8 cellular contexts compared by ENCODE assay signal in genomic region chr22:29031236-29031982, GRCh38. TPM values are rescaled to one million over a fixed set of nuclear protein-coding genes. Genes with fewer than 3 reads are reported as not detected.
DNase-seq lines count a peak whose midpoint lies in the region; ATAC-seq, FAIRE-seq and TF ChIP-seq lines count a peak whose summit lies in the region.

No MANE protein-coding gene starts in this region.

- POLR2A ChIA-PET in A549 (lab: Yijun Ruan, JAX), result interaction anchor here (0.6 to 1.6 kb wide), 7 partner anchors 9 to 148 kb away, joined by 3 to 10 read pairs (median 4); partner anchors contain the start of gene ZNRF3
- POLR2A ChIA-PET in CD4-positive, alpha-beta T cell (lab: Charles Lee), result no interaction called here

- FAIRE-seq in A549 (lab: Jason Lieb, UNC), result no peak

- peak in 1 of 2 experiments; percentile 12; a peak in 1 of 5 replicates for TF ChIP-seq RAD21 in A549 (conservative IDR thresholded peaks at IDR 0.05 in 1 of 2, IDR thresholded peaks at IDR 0.05 in 1 of 2)

- DNase-seq in A549 (ENCODE audit: low read depth in 1 of 2, low spot score in 1 of 2) (peak; percentile 64 to 91), caudate nucleus (lab: John Stamatoyannopoulos, UW) (peak in 8 of 61 donors; percentile 18 to 56 (median 26)), kidney glomerular epithelial cell (lab: John Stamatoyannopoulos, UW) (peak; percentile 96), OCI-M2 (lab: John Stamatoyannopoulos, UW; ENCODE audit: unreplicated experiment) (no peak)
- peak in 1 of 2 donors; percentile 13 for DNase-seq in stimulated activated naive CD8-positive, alpha-beta T cell treated with anti-CD3 and anti-CD28 coated beads, Interleukin-15, amount 100 ng/mL, for 72 hours
- DNase-seq in CD4-positive, alpha-beta T cell, result no peak

- ATAC-seq in A549, result peak; percentile 87 to 90
- peak; percentile 78 for ATAC-seq in stimulated activated naive CD8-positive, alpha-beta T cell treated with anti-CD3 and anti-CD28 coated beads, Interleukin-15, amount 100 ng/mL, for 72 hours
- no peak for ATAC-seq in GM18867 (IDR thresholded peaks at IDR 0.05; ENCODE audit: unreplicated experiment)
- no peak for ATAC-seq in CD4-positive, alpha-beta T cell (ENCODE audit: poor library complexity)

- peak overlapping the region in 3 of 4 donors; percentile 6 to 52 (median 48) for H3K4me3 Mint-ChIP-seq in IgD-negative memory B cell
- peak overlapping the region; percentile 75 to 79 for H3K4me3 Mint-ChIP-seq in stimulated activated naive CD8-positive, alpha-beta T cell treated with anti-CD3 and anti-CD28 coated beads, Interleukin-15, amount 100 ng/mL, for 72 hours
- no peak overlapping the region for H3K4me3 Mint-ChIP-seq in CD4-positive, alpha-beta T cell

- H3K4me3 ChIP-seq in A549, result peak overlapping the region; percentile 41

- TF ChIP-seq POLR2A in A549 (IDR thresholded peaks at IDR 0.05; ENCODE audit: low read length), result no peak

- peaks cover 32% of the 10 kb centered on the region for H3K27me3 ChIP-seq in CD4-positive, alpha-beta T cell (ENCODE audit: control insufficient read depth, insufficient read depth, low read length)

- H3K27ac ChIP-seq in A549, result peak overlapping the region; percentile 97 to 100
- H3K27ac ChIP-seq in caudate nucleus (ENCODE audit: low read depth, low read length), result peak overlapping the region; percentile 77
- H3K27ac ChIP-seq in CD4-positive, alpha-beta T cell (ENCODE audit: low read depth, low read length), result no peak overlapping the region

- H3K27ac Mint-ChIP-seq in IgD-negative memory B cell, result no peak overlapping the region
- peak overlapping the region in 1 of 2 donors; percentile 49 for H3K27ac Mint-ChIP-seq in stimulated activated naive CD8-positive, alpha-beta T cell treated with anti-CD3 and anti-CD28 coated beads, Interleukin-15, amount 100 ng/mL, for 72 hours
- no peak overlapping the region for H3K27ac Mint-ChIP-seq in CD4-positive, alpha-beta T cell

- peaks cover 0 to 7% (median 1%) of the 10 kb centered on the region in 3 donors for H3K4me1 Mint-ChIP-seq in IgD-negative memory B cell
- peaks cover 20% of the 10 kb centered on the region for H3K4me1 Mint-ChIP-seq in stimulated activated naive CD8-positive, alpha-beta T cell treated with anti-CD3 and anti-CD28 coated beads, Interleukin-15, amount 100 ng/mL, for 72 hours
- H3K4me1 Mint-ChIP-seq in CD4-positive, alpha-beta T cell (ENCODE audit: low read depth), result peaks cover 14% of the 10 kb centered on the region

- no peak for TF ChIP-seq CTCF in A549 (IDR thresholded peaks at IDR 0.05)
- TF ChIP-seq CTCF in CD4-positive, alpha-beta T cell (IDR thresholded peaks at IDR 0.05), result no peak

- H3K27me3 Mint-ChIP-seq in IgD-negative memory B cell, result peaks cover 23% of the 10 kb centered on the region
- H3K27me3 Mint-ChIP-seq in stimulated activated naive CD8-positive, alpha-beta T cell treated with anti-CD3 and anti-CD28 coated beads, Interleukin-15, amount 100 ng/mL, for 72 hours, result peaks cover 76% of the 10 kb centered on the region
- peaks cover 61% of the 10 kb centered on the region for H3K27me3 Mint-ChIP-seq in CD4-positive, alpha-beta T cell

- H3K9me3 ChIP-seq in A549, result no peaks in the 10 kb centered on the region
- H3K9me3 ChIP-seq in CD4-positive, alpha-beta T cell (ENCODE audit: control insufficient read depth, low read length), result no peaks in the 10 kb centered on the region

- H3K9me3 Mint-ChIP-seq in IgD-negative memory B cell, result no peaks in the 10 kb centered on the region
- H3K9me3 Mint-ChIP-seq in stimulated activated naive CD8-positive, alpha-beta T cell treated with anti-CD3 and anti-CD28 coated beads, Interleukin-15, amount 100 ng/mL, for 72 hours, result no peaks in the 10 kb centered on the region
- H3K9me3 Mint-ChIP-seq in CD4-positive, alpha-beta T cell, result no peaks in the 10 kb centered on the region

- peaks cover 63% of the 10 kb centered on the region for H3K4me1 ChIP-seq in A549

- intact Hi-C loops in CD4-positive, alpha-beta T cell (cut with DNase I, micrococcal nuclease), result no loop called here

- CTCF ChIA-PET in A549 (lab: Yijun Ruan, JAX), result interaction anchor here (0.7 to 2.2 kb wide), 9 partner anchors 9 to 176 kb away, joined by 3 to 12 read pairs (median 3); no protein-coding TSS in a partner anchor
- CTCF ChIA-PET in CD4-positive, alpha-beta T cell (lab: Charles Lee), result no interaction called here

- H3K4me2 ChIP-seq in A549, result peak overlapping the region; percentile 96

- peaks cover 2% of the 10 kb centered on the region for H3K36me3 Mint-ChIP-seq in IgD-negative memory B cell
- no peaks in the 10 kb centered on the region for H3K36me3 Mint-ChIP-seq in CD4-positive, alpha-beta T cell (ENCODE audit: low read depth)

- 22% methylated on average over 17 of the region's 17 CpGs for WGBS in A549 (ENCODE audit: missing lambda C conversion rate)

- peak in 1 of 2 experiments; percentile 71; a peak in 2 of 5 replicates for TF ChIP-seq EP300 in A549 (IDR thresholded peaks at IDR 0.05)

TF ChIP-seq in A549, 52 proteins besides CTCF, POLR2A, EP300 and RAD21:
- TF ChIP-seq KDM5A (IDR thresholded peaks at IDR 0.05) (no peak), BCL3 (IDR thresholded peaks at IDR 0.05) (0 out of 3 replicates have a peak, but pooled peaks have one; percentile 39), FOSL2 (IDR thresholded peaks at IDR 0.05) (peak; percentile 52; the same call in 1 of the 2 replicates), FOSL2 (CRISPR knock-in tag; IDR thresholded peaks at IDR 0.05) (peak; percentile 92), E2F6 (IDR thresholded peaks at IDR 0.05; ENCODE audit: borderline replicate concordance, low read depth) (peak; percentile 67; the same call in 1 of the 2 replicates), HES2 (IDR thresholded peaks at IDR 0.05) (no peak), MYC (IDR thresholded peaks at IDR 0.05; ENCODE audit: borderline replicate concordance, low read length) (no peak), MAZ (IDR thresholded peaks at IDR 0.05; ENCODE audit: borderline replicate concordance, low read depth, low read length) (no peak), NFE2L2 (conservative IDR thresholded peaks at IDR 0.05; ENCODE audit: low read length) (peak; percentile 45; the same call in 1 of the 2 replicates), KDM1A (IDR thresholded peaks at IDR 0.05; ENCODE audit: low read depth) (no peak), MAFK (IDR thresholded peaks at IDR 0.05; ENCODE audit: partially characterized antibody) (peak; percentile 78), GATA3 (IDR thresholded peaks at IDR 0.05; ENCODE audit: borderline replicate concordance) (peak; percentile 41; the same call in 1 of the 2 replicates), JUN (IDR thresholded peaks at IDR 0.05) (peak in 1 of 2 experiments; percentile 59; a peak in 4 of 5 replicates), CEBPB (IDR thresholded peaks at IDR 0.05) (no peak), JUNB (IDR thresholded peaks at IDR 0.05) (peak; percentile 69), TP53 (CRISPR knock-in tag; IDR thresholded peaks at IDR 0.05) (no peak), MAX (IDR thresholded peaks at IDR 0.05) (peak; percentile 68)

RNA-seq across cellular contexts. Expression of gene C22orf31, which starts 30.2 kb away (rescaled TPM):
- not detected in 2 replicates for polyA plus RNA-seq in A549 (2011; rRNA removed)
- not detected in 2 replicates for polyA plus RNA-seq in A549 (2012; cell fraction: cytosol; rRNA removed)
- not detected in 2 replicates for polyA plus RNA-seq in A549 (2012; cell fraction: nucleus; rRNA removed)
- not detected in 3 replicates for polyA plus RNA-seq in A549 (2017; fragmentation: RNase III; extraction: RNeasy Plus Mini Kit Qiagen cat#74134 plus additional on column Dnase treatment)
- not detected in 2 replicates for polyA minus RNA-seq in A549 (2011; rRNA and poly(A)+ RNA removed)
- not detected for polyA plus RNA-seq in IgD-negative memory B cell
- total RNA-seq in CD4-positive, alpha-beta T cell, result not detected

RNA-seq across cellular contexts. Expression of gene KREMEN1, which starts 41.4 kb away (rescaled TPM):
- polyA plus RNA-seq in A549 (2011; rRNA removed) (1.7 and 2.4 TPM in 2 replicates), A549 (2017; fragmentation: RNase III; extraction: RNeasy Plus Mini Kit Qiagen cat#74134 plus additional on column Dnase treatment) (2.5 to 2.7 TPM (median 2.7 TPM) in 3 replicates), IgD-negative memory B cell (not detected)
- polyA plus RNA-seq in A549 (2012; cell fraction: cytosol; rRNA removed), result 1.5 and 2.4 TPM in 2 replicates
- 2.1 TPM in 2 replicates for polyA plus RNA-seq in A549 (2012; cell fraction: nucleus; rRNA removed)
- 3.7 and 4.5 TPM in 2 replicates for polyA minus RNA-seq in A549 (2011; rRNA and poly(A)+ RNA removed)
- total RNA-seq in CD4-positive, alpha-beta T cell, result not detected

Comparison
In these comparisons a context has a peak if more than half of its experiments do, and no peak if none do; other contexts are left out.
1. ATAC-seq: peak in A549 (2 of 2) and stimulated activated naive CD8-positive, alpha-beta T cell treated with anti-CD3 and anti-CD28 coated beads, Interleukin-15, amount 100 ng/mL, for 72 hours (single experiment); none in GM18867 (single experiment) and CD4-positive, alpha-beta T cell (single experiment).
2. DNase-seq: peak in A549 (2 of 2) and kidney glomerular epithelial cell (single experiment); none in CD4-positive, alpha-beta T cell (0 of 10) and OCI-M2 (single experiment).